In the genomic region with DNA sequence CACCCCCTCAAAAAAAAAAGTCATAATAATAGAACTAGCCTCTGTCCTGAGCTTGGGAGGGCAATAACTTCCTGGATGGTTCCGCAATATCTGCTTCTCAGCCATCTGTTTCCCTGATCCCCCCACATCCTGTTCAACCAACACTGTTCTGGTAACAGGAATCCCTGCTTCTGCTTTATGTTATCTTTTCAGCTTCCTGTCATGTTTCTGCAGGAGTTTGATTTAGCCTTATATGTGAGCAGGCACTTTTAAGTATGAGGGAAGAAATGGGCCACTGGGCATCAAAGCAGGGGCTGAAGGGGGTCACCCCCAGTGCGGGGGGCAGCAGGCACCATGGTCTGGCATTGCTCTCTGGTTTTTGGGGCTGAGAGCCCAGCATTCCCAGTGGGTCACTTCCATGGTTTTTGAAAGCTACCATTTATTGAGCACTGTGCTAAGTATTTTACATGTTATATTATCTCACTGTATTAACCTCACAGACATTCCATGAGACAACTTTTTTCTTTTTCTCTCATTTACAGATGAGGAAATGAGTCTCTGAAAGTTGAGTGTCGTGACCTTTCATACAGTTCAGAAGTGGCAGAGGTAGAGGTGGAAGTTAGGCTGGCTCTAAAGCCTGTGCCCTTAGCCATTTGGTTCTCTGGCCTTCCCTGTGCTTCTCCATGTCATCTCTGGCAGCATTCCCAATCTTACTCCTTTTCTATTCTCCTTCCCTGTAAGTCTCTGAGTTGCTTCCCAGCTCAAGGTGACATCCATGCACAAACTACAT, we compare ENCODE assay signal across 1 cellular context.
TF ChIP-seq lines count a peak whose summit lies in the region.

No MANE protein-coding gene starts in this region.

TF ChIP-seq in SK-N-SH, 30 proteins besides CTCF, POLR2A, EP300 and RAD21 (continued from another document):
- TF ChIP-seq, protein P1, sequence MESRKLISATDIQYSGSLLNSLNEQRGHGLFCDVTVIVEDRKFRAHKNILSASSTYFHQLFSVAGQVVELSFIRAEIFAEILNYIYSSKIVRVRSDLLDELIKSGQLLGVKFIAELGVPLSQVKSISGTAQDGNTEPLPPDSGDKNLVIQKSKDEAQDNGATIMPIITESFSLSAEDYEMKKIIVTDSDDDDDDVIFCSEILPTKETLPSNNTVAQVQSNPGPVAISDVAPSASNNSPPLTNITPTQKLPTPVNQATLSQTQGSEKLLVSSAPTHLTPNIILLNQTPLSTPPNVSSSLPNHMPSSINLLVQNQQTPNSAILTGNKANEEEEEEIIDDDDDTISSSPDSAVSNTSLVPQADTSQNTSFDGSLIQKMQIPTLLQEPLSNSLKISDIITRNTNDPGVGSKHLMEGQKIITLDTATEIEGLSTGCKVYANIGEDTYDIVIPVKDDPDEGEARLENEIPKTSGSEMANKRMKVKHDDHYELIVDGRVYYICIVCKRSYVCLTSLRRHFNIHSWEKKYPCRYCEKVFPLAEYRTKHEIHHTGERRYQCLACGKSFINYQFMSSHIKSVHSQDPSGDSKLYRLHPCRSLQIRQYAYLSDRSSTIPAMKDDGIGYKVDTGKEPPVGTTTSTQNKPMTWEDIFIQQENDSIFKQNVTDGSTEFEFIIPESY (IDR thresholded peaks at IDR 0.05; ENCODE audit: borderline replicate concordance, low read depth), result peak; percentile 17; the same call in 1 of the 2 replicates
- TF ChIP-seq YY1 (IDR thresholded peaks at IDR 0.05; ENCODE audit: low read depth) (no peak), FOSL2 (IDR thresholded peaks at IDR 0.05; ENCODE audit: borderline replicate concordance, low read depth) (no peak), GATA2 (CRISPR knock-in tag; IDR thresholded peaks at IDR 0.05) (peak; percentile 83), PBX3 (IDR thresholded peaks at IDR 0.05) (peak; percentile 93), POLR2AphosphoS5 (IDR thresholded peaks at IDR 0.05; ENCODE audit: low read depth, low read length) (peak; percentile 94), FOXJ3 (CRISPR knock-in tag; IDR thresholded peaks at IDR 0.05) (peak; percentile 61), TCF12 (IDR thresholded peaks at IDR 0.05) (peak; percentile 99), CHD2 (IDR thresholded peaks at IDR 0.05; ENCODE audit: low read length, partially characterized antibody) (peak; percentile 91), MEF2A (IDR thresholded peaks at IDR 0.05; ENCODE audit: borderline replicate concordance, low read depth) (no peak), MAX (IDR thresholded peaks at IDR 0.05; ENCODE audit: low read depth) (0 out of 2 replicates have a peak, but pooled peaks have one; percentile 40)
- TF ChIP-seq, protein P2, sequence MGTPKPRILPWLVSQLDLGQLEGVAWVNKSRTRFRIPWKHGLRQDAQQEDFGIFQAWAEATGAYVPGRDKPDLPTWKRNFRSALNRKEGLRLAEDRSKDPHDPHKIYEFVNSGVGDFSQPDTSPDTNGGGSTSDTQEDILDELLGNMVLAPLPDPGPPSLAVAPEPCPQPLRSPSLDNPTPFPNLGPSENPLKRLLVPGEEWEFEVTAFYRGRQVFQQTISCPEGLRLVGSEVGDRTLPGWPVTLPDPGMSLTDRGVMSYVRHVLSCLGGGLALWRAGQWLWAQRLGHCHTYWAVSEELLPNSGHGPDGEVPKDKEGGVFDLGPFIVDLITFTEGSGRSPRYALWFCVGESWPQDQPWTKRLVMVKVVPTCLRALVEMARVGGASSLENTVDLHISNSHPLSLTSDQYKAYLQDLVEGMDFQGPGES (IDR thresholded peaks at IDR 0.05; ENCODE audit: low read depth, low read length), result no peak
TF ChIP-seq in SK-N-SH: peak in this region for 17.
